In genomic region chr2:53668624-53669026, GRCh38 we compare ENCODE assay signal across 21 cellular contexts.
"Had no signal": no experiment of that assay in that cellular context is flagged by ENCODE, and none has a peak within 500 bp of the region (broad histone marks: within the 10 kb centered on the region; RNA-seq: fewer than 3 reads in every experiment).

No MANE protein-coding gene starts in this region.

- H3K4me1 ChIP-seq: ascending aorta, tibial artery, vagina had no signal

- H3K9me3 ChIP-seq: tibial artery, vagina had no signal

- H3K4me3 ChIP-seq: ascending aorta, skin epidermis, tibial artery, vagina had no signal

- H3K27ac ChIP-seq: ascending aorta, epithelial cell of prostate, skin epidermis, tibial artery, vagina had no signal

- FAIRE-seq: colon, frontal cortex, keratinocyte had no signal

- H3K27me3 ChIP-seq: ascending aorta, tibial artery, vagina had no signal

- DNase-seq: activated CD4-positive, alpha-beta T cell treated with anti-CD3 and anti-CD28 coated beads, Interleukin-2, amount 10 ng/mL, durations not matched to agents 7 days and 5 days; activated CD8-positive, alpha-beta memory T cell treated with anti-CD3 and anti-CD28 coated beads, Interleukin-2, amount 50 U/mL, for 4 hours; activated naive CD4-positive, alpha-beta T cell treated with anti-CD3 and anti-CD28 coated beads, Interleukin-2, amount 10 ng/mL, durations not matched to agents 7 days and 5 days; activated naive CD8-positive, alpha-beta T cell treated with anti-CD3 and anti-CD28 coated beads, Interleukin-2, amount 50 U/mL, for 24 hours; activated T-cell treated with anti-CD3 and anti-CD28 coated beads, Interleukin-2, amount 50 U/mL, for 4 hours; caudate nucleus; endodermal cell; hypothalamus; occipital lobe; retina; stimulated activated naive CD8-positive, alpha-beta T cell treated with anti-CD3 and anti-CD28 coated beads, Interleukin-15, Interleukin-2, amounts not matched to agents 100 U/mL and 50 U/mL, for 24 hours; substantia nigra; SW 1271; tibial artery had no signal

- H3K36me3 ChIP-seq: ascending aorta, vagina had no signal
